Comparison of ENCODE assay signal across 1 cellular context in the genomic region with DNA sequence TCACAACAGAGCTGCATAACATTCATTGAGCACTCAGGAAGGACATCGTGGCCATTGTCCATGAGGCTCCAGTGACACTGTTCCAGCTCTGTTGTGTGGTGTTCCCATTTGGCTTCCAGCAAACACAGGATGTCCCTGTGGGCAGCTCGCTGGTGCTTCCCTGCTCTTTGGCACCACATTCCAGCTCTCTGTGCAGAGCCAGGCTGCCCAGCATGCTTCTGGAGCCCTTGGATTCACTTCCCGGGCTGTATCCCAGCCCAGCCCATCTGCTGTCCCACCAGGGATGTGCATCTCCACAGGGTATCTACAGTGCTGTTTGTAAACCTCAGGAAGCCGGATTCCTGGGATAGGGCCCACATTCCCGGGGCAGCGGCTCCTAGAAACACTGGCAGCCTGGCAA.
TF ChIP-seq lines count a peak whose summit lies in the region.

No MANE protein-coding gene starts in this region.

TF ChIP-seq in GM23338, 12 proteins besides CTCF, POLR2A, EP300 and RAD21 (continued from another document):
- TF ChIP-seq, protein P1, sequence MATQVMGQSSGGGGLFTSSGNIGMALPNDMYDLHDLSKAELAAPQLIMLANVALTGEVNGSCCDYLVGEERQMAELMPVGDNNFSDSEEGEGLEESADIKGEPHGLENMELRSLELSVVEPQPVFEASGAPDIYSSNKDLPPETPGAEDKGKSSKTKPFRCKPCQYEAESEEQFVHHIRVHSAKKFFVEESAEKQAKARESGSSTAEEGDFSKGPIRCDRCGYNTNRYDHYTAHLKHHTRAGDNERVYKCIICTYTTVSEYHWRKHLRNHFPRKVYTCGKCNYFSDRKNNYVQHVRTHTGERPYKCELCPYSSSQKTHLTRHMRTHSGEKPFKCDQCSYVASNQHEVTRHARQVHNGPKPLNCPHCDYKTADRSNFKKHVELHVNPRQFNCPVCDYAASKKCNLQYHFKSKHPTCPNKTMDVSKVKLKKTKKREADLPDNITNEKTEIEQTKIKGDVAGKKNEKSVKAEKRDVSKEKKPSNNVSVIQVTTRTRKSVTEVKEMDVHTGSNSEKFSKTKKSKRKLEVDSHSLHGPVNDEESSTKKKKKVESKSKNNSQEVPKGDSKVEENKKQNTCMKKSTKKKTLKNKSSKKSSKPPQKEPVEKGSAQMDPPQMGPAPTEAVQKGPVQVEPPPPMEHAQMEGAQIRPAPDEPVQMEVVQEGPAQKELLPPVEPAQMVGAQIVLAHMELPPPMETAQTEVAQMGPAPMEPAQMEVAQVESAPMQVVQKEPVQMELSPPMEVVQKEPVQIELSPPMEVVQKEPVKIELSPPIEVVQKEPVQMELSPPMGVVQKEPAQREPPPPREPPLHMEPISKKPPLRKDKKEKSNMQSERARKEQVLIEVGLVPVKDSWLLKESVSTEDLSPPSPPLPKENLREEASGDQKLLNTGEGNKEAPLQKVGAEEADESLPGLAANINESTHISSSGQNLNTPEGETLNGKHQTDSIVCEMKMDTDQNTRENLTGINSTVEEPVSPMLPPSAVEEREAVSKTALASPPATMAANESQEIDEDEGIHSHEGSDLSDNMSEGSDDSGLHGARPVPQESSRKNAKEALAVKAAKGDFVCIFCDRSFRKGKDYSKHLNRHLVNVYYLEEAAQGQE (IDR thresholded peaks at IDR 0.05; ENCODE audit: unreplicated experiment): no peak
- TF ChIP-seq, protein P2, sequence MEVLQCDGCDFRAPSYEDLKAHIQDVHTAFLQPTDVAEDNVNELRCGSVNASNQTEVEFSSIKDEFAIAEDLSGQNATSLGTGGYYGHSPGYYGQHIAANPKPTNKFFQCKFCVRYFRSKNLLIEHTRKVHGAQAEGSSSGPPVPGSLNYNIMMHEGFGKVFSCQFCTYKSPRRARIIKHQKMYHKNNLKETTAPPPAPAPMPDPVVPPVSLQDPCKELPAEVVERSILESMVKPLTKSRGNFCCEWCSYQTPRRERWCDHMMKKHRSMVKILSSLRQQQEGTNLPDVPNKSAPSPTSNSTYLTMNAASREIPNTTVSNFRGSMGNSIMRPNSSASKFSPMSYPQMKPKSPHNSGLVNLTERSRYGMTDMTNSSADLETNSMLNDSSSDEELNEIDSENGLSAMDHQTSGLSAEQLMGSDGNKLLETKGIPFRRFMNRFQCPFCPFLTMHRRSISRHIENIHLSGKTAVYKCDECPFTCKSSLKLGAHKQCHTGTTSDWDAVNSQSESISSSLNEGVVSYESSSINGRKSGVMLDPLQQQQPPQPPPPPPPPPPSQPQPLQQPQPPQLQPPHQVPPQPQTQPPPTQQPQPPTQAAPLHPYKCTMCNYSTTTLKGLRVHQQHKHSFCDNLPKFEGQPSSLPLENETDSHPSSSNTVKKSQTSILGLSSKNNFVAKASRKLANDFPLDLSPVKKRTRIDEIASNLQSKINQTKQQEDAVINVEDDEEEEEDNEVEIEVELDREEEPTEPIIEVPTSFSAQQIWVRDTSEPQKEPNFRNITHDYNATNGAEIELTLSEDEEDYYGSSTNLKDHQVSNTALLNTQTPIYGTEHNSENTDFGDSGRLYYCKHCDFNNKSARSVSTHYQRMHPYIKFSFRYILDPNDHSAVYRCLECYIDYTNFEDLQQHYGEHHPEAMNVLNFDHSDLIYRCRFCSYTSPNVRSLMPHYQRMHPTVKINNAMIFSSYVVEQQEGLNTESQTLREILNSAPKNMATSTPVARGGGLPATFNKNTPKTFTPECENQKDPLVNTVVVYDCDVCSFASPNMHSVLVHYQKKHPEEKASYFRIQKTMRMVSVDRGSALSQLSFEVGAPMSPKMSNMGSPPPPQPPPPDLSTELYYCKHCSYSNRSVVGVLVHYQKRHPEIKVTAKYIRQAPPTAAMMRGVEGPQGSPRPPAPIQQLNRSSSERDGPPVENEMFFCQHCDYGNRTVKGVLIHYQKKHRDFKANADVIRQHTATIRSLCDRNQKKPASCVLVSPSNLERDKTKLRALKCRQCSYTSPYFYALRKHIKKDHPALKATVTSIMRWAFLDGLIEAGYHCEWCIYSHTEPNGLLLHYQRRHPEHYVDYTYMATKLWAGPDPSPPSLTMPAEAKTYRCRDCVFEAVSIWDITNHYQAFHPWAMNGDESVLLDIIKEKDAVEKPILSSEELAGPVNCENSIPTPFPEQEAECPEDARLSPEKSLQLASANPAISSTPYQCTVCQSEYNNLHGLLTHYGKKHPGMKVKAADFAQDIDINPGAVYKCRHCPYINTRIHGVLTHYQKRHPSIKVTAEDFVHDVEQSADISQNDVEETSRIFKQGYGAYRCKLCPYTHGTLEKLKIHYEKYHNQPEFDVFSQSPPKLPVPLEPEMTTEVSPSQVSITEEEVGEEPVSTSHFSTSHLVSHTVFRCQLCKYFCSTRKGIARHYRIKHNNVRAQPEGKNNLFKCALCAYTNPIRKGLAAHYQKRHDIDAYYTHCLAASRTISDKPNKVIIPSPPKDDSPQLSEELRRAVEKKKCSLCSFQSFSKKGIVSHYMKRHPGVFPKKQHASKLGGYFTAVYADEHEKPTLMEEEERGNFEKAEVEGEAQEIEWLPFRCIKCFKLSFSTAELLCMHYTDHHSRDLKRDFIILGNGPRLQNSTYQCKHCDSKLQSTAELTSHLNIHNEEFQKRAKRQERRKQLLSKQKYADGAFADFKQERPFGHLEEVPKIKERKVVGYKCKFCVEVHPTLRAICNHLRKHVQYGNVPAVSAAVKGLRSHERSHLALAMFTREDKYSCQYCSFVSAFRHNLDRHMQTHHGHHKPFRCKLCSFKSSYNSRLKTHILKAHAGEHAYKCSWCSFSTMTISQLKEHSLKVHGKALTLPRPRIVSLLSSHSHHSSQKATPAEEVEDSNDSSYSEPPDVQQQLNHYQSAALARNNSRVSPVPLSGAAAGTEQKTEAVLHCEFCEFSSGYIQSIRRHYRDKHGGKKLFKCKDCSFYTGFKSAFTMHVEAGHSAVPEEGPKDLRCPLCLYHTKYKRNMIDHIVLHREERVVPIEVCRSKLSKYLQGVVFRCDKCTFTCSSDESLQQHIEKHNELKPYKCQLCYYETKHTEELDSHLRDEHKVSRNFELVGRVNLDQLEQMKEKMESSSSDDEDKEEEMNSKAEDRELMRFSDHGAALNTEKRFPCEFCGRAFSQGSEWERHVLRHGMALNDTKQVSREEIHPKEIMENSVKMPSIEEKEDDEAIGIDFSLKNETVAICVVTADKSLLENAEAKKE (CRISPR knock-in tag; IDR thresholded peaks at IDR 0.05): no peak
- TF ChIP-seq EZH2 (IDR thresholded peaks at IDR 0.05; ENCODE audit: low read depth, unreplicated experiment) (no peak), STAT1 (IDR thresholded peaks at IDR 0.05; ENCODE audit: unreplicated experiment) (no peak)
